8 cellular contexts compared by ENCODE assay signal in the genomic region with DNA sequence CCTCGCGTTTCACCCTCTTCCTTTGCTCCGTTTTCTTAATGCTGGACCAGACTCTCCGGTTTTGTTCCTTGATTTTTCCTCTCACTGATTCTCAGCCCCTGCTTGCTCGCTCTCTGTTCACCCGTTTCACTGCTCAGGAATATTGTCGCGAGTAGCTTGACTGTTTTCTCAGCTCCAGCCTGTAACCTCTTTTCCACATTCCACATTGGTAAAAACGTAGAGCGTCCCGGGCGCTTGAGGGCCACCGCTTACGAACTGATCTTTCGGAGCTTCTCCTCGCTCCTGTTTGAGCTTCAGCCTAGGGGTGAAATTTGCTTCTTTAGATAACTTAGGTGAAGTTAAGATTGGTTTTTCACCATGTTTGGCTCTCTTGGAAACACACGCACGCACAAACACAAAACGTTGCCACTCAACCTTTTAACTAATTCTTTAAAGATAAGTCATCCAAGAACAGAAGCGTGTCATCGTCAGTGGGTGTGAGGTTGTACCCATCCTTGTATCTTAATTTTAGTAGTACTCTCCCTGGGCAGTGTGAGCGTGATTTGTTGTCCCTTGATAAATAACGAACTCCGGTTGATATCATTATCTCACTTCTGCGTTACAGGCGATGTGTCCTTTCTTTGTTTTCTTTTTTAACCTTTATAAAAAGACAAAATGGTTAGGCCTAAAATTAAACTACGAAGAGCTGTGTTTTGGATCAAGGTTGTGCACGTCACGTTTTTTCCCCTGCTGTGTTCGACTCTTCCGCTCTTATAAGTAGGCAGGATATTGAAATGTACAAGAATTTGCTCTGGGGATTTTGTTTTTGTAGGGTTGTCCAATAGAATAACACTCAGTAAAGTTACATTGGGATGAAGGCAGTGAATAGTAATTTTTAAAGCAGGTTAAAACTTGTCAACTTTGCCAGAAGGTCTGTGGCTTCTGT.
DNase-seq lines count a peak whose midpoint lies in the region; ATAC-seq and TF ChIP-seq lines count a peak whose summit lies in the region.

No MANE protein-coding gene starts in this region.

- TF ChIP-seq CTCF in GM06990 (IDR thresholded peaks at IDR 0.05; ENCODE audit: insufficient read depth, low read length, poor library complexity, severe bottlenecking), result no peak
- TF ChIP-seq CTCF in astrocyte of the cerebellum (IDR thresholded peaks at IDR 0.05; ENCODE audit: low read depth, low read length, missing control alignments), result no peak

- no peak for DNase-seq in GM06990 (ENCODE audit: extremely low read depth, insufficient read length)
- peak; percentile 87 for DNase-seq in RKO (ENCODE audit: low spot score)
- DNase-seq in astrocyte of the cerebellum (ENCODE audit: low read depth), result no peak
- peak; percentile 65 to 68 for DNase-seq in hippocampal formation (lab: John Stamatoyannopoulos, UW)
- DNase-seq in GDM1 (lab: John Stamatoyannopoulos, UW), result no peak

- H3K36me3 ChIP-seq in GM06990 (ENCODE audit: control insufficient read depth, insufficient read depth, low read length) (no peaks in the 10 kb centered on the region), rectal smooth muscle tissue (ENCODE audit: control insufficient read depth, insufficient read depth, low read length) (no peaks in the 10 kb centered on the region)

- H3K4me1 ChIP-seq in rectal smooth muscle tissue (ENCODE audit: control insufficient read depth, insufficient read depth, low read length), result peaks cover 6% of the 10 kb centered on the region

- in situ Hi-C loops in astrocyte of the cerebellum (cut with HindIII; ENCODE audit: low sequenced_read_pairs), result no loop called here

- peak overlapping the region; percentile 96 for H3K4me3 ChIP-seq in GM06990 (replicated peaks; ENCODE audit: low read depth, low read length)
- peak overlapping the region; percentile 75 for H3K4me3 ChIP-seq in astrocyte of the cerebellum (ENCODE audit: low read depth, low read length)
- H3K4me3 ChIP-seq in rectal smooth muscle tissue (ENCODE audit: low read length), result peak overlapping the region; percentile 67

- peak; percentile 10 for ATAC-seq in HG03097 (IDR thresholded peaks at IDR 0.05; ENCODE audit: low FRiP score, unreplicated experiment)
- ATAC-seq in HG02588 (IDR thresholded peaks at IDR 0.05; ENCODE audit: unreplicated experiment), result no peak

- H3K27me3 ChIP-seq in GM06990 (replicated peaks; ENCODE audit: control insufficient read depth, insufficient read depth, low read length), result no peaks in the 10 kb centered on the region
- no peaks in the 10 kb centered on the region for H3K27me3 ChIP-seq in rectal smooth muscle tissue (ENCODE audit: control insufficient read depth, insufficient read depth, low read length)

- peak overlapping the region; percentile 50 for H3K9ac ChIP-seq in rectal smooth muscle tissue (ENCODE audit: low read length)

- peak overlapping the region; percentile 92 for H3K27ac ChIP-seq in rectal smooth muscle tissue (ENCODE audit: low read depth, low read length)

Comparison
In these comparisons a context has a peak if more than half of its experiments do, and no peak if none do; other contexts are left out.
1. DNase-seq: peak in RKO (single experiment) and hippocampal formation (2 of 2); none in GM06990 (single experiment), astrocyte of the cerebellum (single experiment) and GDM1 (single experiment).
2. Peak in every context shown above with its lines, with median percentiles within 50 percentile points of each other: H3K4me3 ChIP-seq.